Comparison of ENCODE assay signal across 8 cellular contexts in genomic region chr18:79523738-79524180, GRCh38.
DNase-seq lines count a peak whose midpoint lies in the region; ATAC-seq and TF ChIP-seq lines count a peak whose summit lies in the region.

No MANE protein-coding gene starts in this region.

- H3K27ac Mint-ChIP-seq in activated naive CD4-positive, alpha-beta T cell treated with anti-CD3 and anti-CD28 coated beads, Interleukin-2, amount 50 U/mL, for 24 hours, result peak overlapping the region; percentile 99

- H3K9me3 Mint-ChIP-seq in activated naive CD4-positive, alpha-beta T cell treated with anti-CD3 and anti-CD28 coated beads, Interleukin-2, amount 50 U/mL, for 24 hours, result no peaks in the 10 kb centered on the region

- ATAC-seq in GM18505 (IDR thresholded peaks at IDR 0.05; ENCODE audit: unreplicated experiment) (peak; percentile 70), HG02763 (IDR thresholded peaks at IDR 0.05; ENCODE audit: unreplicated experiment) (peak; percentile 55)

- peaks cover 85% of the 10 kb centered on the region for H3K4me1 Mint-ChIP-seq in activated naive CD4-positive, alpha-beta T cell treated with anti-CD3 and anti-CD28 coated beads, Interleukin-2, amount 50 U/mL, for 24 hours

- TF ChIP-seq POLR2A in GM18505 (IDR thresholded peaks at IDR 0.05; ENCODE audit: borderline replicate concordance, extremely low read depth, insufficient read depth, insufficient read length), result no peak

- no peaks in the 10 kb centered on the region for H3K27me3 Mint-ChIP-seq in activated naive CD4-positive, alpha-beta T cell treated with anti-CD3 and anti-CD28 coated beads, Interleukin-2, amount 50 U/mL, for 24 hours

- peak overlapping the region; percentile 82 for H3K4me3 Mint-ChIP-seq in activated naive CD4-positive, alpha-beta T cell treated with anti-CD3 and anti-CD28 coated beads, Interleukin-2, amount 50 U/mL, for 24 hours

- peaks cover 5% of the 10 kb centered on the region for H3K36me3 Mint-ChIP-seq in activated naive CD4-positive, alpha-beta T cell treated with anti-CD3 and anti-CD28 coated beads, Interleukin-2, amount 50 U/mL, for 24 hours

- DNase-seq in OCI-M1 (lab: John Stamatoyannopoulos, UW), result peak; percentile 67
- peak; percentile 60 to 66 for DNase-seq in stimulated activated CD4-positive, alpha-beta T cell treated with anti-CD3 and anti-CD28 coated beads, Interleukin-2, amount 100 ng/mL, for 48 hours
- DNase-seq in foreskin melanocyte, result no peak
- DNase-seq in DMS153 (lab: John Stamatoyannopoulos, UW), result no peak
- no peak for DNase-seq in NCI-H1694 treated with DMSO at 0.1 percent for 48 hours (lab: John Stamatoyannopoulos, UW)

Comparison
In these comparisons a context has a peak if more than half of its experiments do, and no peak if none do; other contexts are left out.
1. DNase-seq: peak in OCI-M1 (single experiment) and stimulated activated CD4-positive, alpha-beta T cell treated with anti-CD3 and anti-CD28 coated beads, Interleukin-2, amount 100 ng/mL, for 48 hours (2 of 2); none in foreskin melanocyte (single experiment), DMS153 (single experiment) and NCI-H1694 treated with DMSO at 0.1 percent for 48 hours (single experiment).